In the genomic region with DNA sequence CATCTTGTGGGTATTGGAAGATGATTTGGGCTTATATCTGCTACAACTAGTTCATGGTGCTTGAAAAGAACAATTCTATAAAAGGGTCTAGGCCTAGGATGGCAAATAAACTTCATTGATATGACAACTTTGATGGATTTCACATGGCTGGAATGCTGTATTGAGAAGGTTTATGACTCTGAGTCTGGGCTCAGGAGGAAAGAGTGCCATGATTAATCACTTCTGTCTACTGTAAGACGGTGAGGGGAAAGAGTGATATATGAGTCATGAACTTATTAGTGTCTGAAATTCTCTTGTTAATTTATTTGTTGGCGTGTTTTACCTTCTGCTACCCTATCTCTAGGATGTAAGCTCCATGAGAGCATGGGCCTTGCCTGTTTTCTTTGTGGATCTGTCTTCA, we compare ENCODE assay signal across 17 cellular contexts. TPM values are rescaled to one million over a fixed set of nuclear protein-coding genes. Genes with fewer than 3 reads are reported as not detected.
DNase-seq lines count a peak whose midpoint lies in the region; ATAC-seq, FAIRE-seq and TF ChIP-seq lines count a peak whose summit lies in the region.
"Had no signal": no experiment of that assay in that cellular context is flagged by ENCODE, and none has a peak within 500 bp of the region (broad histone marks: within the 10 kb centered on the region; RNA-seq: fewer than 3 reads in every experiment).

No MANE protein-coding gene starts in this region.

- FAIRE-seq in astrocyte (lab: Jason Lieb, UNC): no peak
- FAIRE-seq: H1 had no signal

- TF ChIP-seq CTCF in astrocyte (IDR thresholded peaks at IDR 0.05; ENCODE audit: insufficient read depth, low read depth, low read length): no peak

- no peak overlapping the region for H3K4me3 ChIP-seq in astrocyte (ENCODE audit: insufficient read depth, low read depth, low read length)
- H3K4me3 ChIP-seq: BLaER1 had no signal

- peaks cover 2% of the 10 kb centered on the region for H3K27me3 ChIP-seq in astrocyte (ENCODE audit: insufficient read depth, low read length)
- H3K27me3 ChIP-seq: BLaER1 had no signal

- H3K4me1 Mint-ChIP-seq in astrocyte (ENCODE audit: low read depth, unreplicated experiment): no peaks in the 10 kb centered on the region
- H3K4me1 Mint-ChIP-seq: CD14-positive monocyte; CD4-positive, alpha-beta memory T cell; H9 had no signal

- H2AFZ ChIP-seq in astrocyte (ENCODE audit: low read depth, low read length): no peak overlapping the region

- no peaks in the 10 kb centered on the region for H3K9me3 ChIP-seq in astrocyte (ENCODE audit: insufficient read depth, low read depth, low read length)
- H3K9me3 ChIP-seq: BLaER1 had no signal

- no peaks in the 10 kb centered on the region for H3K79me2 ChIP-seq in astrocyte (ENCODE audit: insufficient read depth, low read length)

- no peak overlapping the region for H3K27ac ChIP-seq in astrocyte (ENCODE audit: low read depth, low read length)
- no peak overlapping the region for H3K27ac ChIP-seq in epithelial cell of prostate
- H3K27ac ChIP-seq: 22Rv1, BLaER1 had no signal

- H3K9me3 Mint-ChIP-seq in astrocyte (ENCODE audit: unreplicated experiment): no peaks in the 10 kb centered on the region
- H3K9me3 Mint-ChIP-seq: CD4-positive, alpha-beta memory T cell; H9 had no signal

- no peak overlapping the region for H3K9ac ChIP-seq in astrocyte (ENCODE audit: low read length)
- H3K9ac ChIP-seq: BLaER1 had no signal

- no peak overlapping the region for H3K27ac Mint-ChIP-seq in astrocyte (ENCODE audit: unreplicated experiment)
- H3K27ac Mint-ChIP-seq: CD14-positive monocyte; CD4-positive, alpha-beta memory T cell; H9 had no signal

- H3K4me1 ChIP-seq in astrocyte (ENCODE audit: insufficient read depth, low read length): no peaks in the 10 kb centered on the region
- H3K4me1 ChIP-seq: BLaER1 had no signal

- no peak for ATAC-seq in GM21786 (IDR thresholded peaks at IDR 0.05; ENCODE audit: unreplicated experiment)

- no peaks in the 10 kb centered on the region for H3K36me3 ChIP-seq in astrocyte (ENCODE audit: insufficient read depth, low read length)
- H3K36me3 ChIP-seq: BLaER1 had no signal

- peak; percentile 6 for DNase-seq in NCI-H446 treated with DMSO at 0.1 percent for 48 hours (lab: John Stamatoyannopoulos, UW)
- DNase-seq in NCI-H446 (lab: John Stamatoyannopoulos, UW): no peak
- peak; percentile 20 for DNase-seq in astrocyte (ENCODE audit: low read depth)
- peak; percentile 18 for DNase-seq in epithelial cell of prostate (ENCODE audit: low read depth, low spot score)
- DNase-seq in islet precursor cell: no peak
- DNase-seq in cortex of kidney (lab: John Stamatoyannopoulos, UW): no peak
- DNase-seq: CD4-positive, alpha-beta memory T cell; DMS79 treated with DMSO at 0.1 percent for 48 hours; GF-D8; H9 had no signal

- H3K4me3 Mint-ChIP-seq in astrocyte (ENCODE audit: unreplicated experiment): no peak overlapping the region
- H3K4me3 Mint-ChIP-seq: CD14-positive monocyte; CD4-positive, alpha-beta memory T cell; H9 had no signal

- no peaks in the 10 kb centered on the region for H3K36me3 Mint-ChIP-seq in astrocyte (ENCODE audit: low read depth, unreplicated experiment)
- H3K36me3 Mint-ChIP-seq: CD14-positive monocyte; CD4-positive, alpha-beta memory T cell had no signal

- no peak overlapping the region for H3K4me2 ChIP-seq in astrocyte (ENCODE audit: low read length)
- H3K4me2 ChIP-seq: BLaER1 had no signal

- H3K27me3 Mint-ChIP-seq in astrocyte (ENCODE audit: low read depth, unreplicated experiment): peaks cover 12% of the 10 kb centered on the region

- H4K20me1 ChIP-seq in astrocyte (ENCODE audit: insufficient read depth, low read length): no peaks in the 10 kb centered on the region
- H4K20me1 ChIP-seq: BLaER1 had no signal

RNA-seq across cellular contexts. Expression of a gene that starts 17.0 kb away (rescaled TPM):
- total RNA-seq in astrocyte: not detected in 2 replicates
- total RNA-seq: A673; CD4-positive, alpha-beta memory T cell; H1; H9; HT-29 had no signal

Comparison
In these comparisons a context has a peak if more than half of its experiments do, and no peak if none do; other contexts are left out.
1. DNase-seq: peak in NCI-H446 treated with DMSO at 0.1 percent for 48 hours (single experiment), astrocyte (single experiment) and epithelial cell of prostate (single experiment); none in NCI-H446 (0 of 2), islet precursor cell (single experiment) and cortex of kidney (single experiment).